In genomic region chr12:7756993-7757392, GRCh38 we compare ENCODE assay signal across 19 cellular contexts. TPM values are rescaled to one million over a fixed set of nuclear protein-coding genes. Genes with fewer than 3 reads are reported as not detected.
DNase-seq lines count a peak whose midpoint lies in the region; ATAC-seq and TF ChIP-seq lines count a peak whose summit lies in the region.
"Had no signal": no experiment of that assay in that cellular context is flagged by ENCODE, and none has a peak within 500 bp of the region (broad histone marks: within the 10 kb centered on the region; RNA-seq: fewer than 3 reads in every experiment).

No MANE protein-coding gene starts in this region.

- no peaks in the 10 kb centered on the region for H3K9me3 ChIP-seq in breast epithelium
- H3K9me3 ChIP-seq: A549, BLaER1 had no signal

- CTCF ChIA-PET in MCF 10A (lab: Yijun Ruan, JAX) = no interaction called here
- CTCF ChIA-PET in RWPE1 (lab: Yijun Ruan, JAX) = no interaction called here

- intact Hi-C loops in MCF 10A (cut with micrococcal nuclease) = no loop called here
- intact Hi-C loops in breast epithelium (cut with DNase I; ENCODE audit: low total_unique reads) = no loop called here

- no peaks in the 10 kb centered on the region for H3K27me3 ChIP-seq in breast epithelium
- H3K27me3 ChIP-seq: BLaER1 had no signal

- no peaks in the 10 kb centered on the region for H3K36me3 ChIP-seq in breast epithelium
- H3K36me3 ChIP-seq: BLaER1 had no signal

- POLR2A ChIA-PET in MCF 10A (lab: Yijun Ruan, JAX) (no interaction called here), RWPE1 (lab: Yijun Ruan, JAX; ENCODE audit: low non-redundant PET) (no interaction called here)

- H3K4me1 ChIP-seq in breast epithelium = no peaks in the 10 kb centered on the region
- H3K4me1 ChIP-seq: A549 had no signal

- H3K9me3 Mint-ChIP-seq in MCF 10A (ENCODE audit: unreplicated experiment) = no peaks in the 10 kb centered on the region
- H3K9me3 Mint-ChIP-seq in chondrocyte (ENCODE audit: low read depth) = no peaks in the 10 kb centered on the region
- H3K9me3 Mint-ChIP-seq in type B pancreatic cell = no peaks in the 10 kb centered on the region
- H3K9me3 Mint-ChIP-seq: CD14-positive monocyte; CD4-positive, alpha-beta memory T cell; HFFc6 had no signal

- no peaks in the 10 kb centered on the region for H3K4me1 Mint-ChIP-seq in MCF 10A (ENCODE audit: insufficient read depth, unreplicated experiment)
- no peaks in the 10 kb centered on the region for H3K4me1 Mint-ChIP-seq in chondrocyte (ENCODE audit: low read depth)
- H3K4me1 Mint-ChIP-seq in type B pancreatic cell (ENCODE audit: unreplicated experiment) = peaks cover 5% of the 10 kb centered on the region

- TF ChIP-seq CTCF in MCF 10A (IDR thresholded peaks at IDR 0.05; ENCODE audit: unreplicated experiment) (no peak), breast epithelium (IDR thresholded peaks at IDR 0.05) (no peak), RWPE1 (conservative IDR thresholded peaks at IDR 0.05; ENCODE audit: low read depth) (no peak), chondrocyte (IDR thresholded peaks at IDR 0.05) (no peak), type B pancreatic cell (conservative IDR thresholded peaks at IDR 0.05) (no peak)

- H3K27me3 Mint-ChIP-seq in MCF 10A (ENCODE audit: insufficient read depth, unreplicated experiment) (no peaks in the 10 kb centered on the region), chondrocyte (ENCODE audit: low read depth) (peaks cover 9% of the 10 kb centered on the region), type B pancreatic cell (peaks cover 8% of the 10 kb centered on the region)

- H3K27ac Mint-ChIP-seq in MCF 10A (ENCODE audit: low read depth, unreplicated experiment) (no peak overlapping the region), chondrocyte (ENCODE audit: unreplicated experiment) (no peak overlapping the region), type B pancreatic cell (peak overlapping the region; percentile 34)
- H3K27ac Mint-ChIP-seq: CD14-positive monocyte, HFFc6 had no signal

- no peaks in the 10 kb centered on the region for H3K36me3 Mint-ChIP-seq in MCF 10A (ENCODE audit: insufficient read depth, unreplicated experiment)
- no peaks in the 10 kb centered on the region for H3K36me3 Mint-ChIP-seq in chondrocyte (ENCODE audit: low read depth)
- no peaks in the 10 kb centered on the region for H3K36me3 Mint-ChIP-seq in type B pancreatic cell
- H3K36me3 Mint-ChIP-seq: CD14-positive monocyte; CD4-positive, alpha-beta memory T cell had no signal

- no peak overlapping the region for H3K4me3 Mint-ChIP-seq in MCF 10A (ENCODE audit: unreplicated experiment)
- no peak overlapping the region for H3K4me3 Mint-ChIP-seq in chondrocyte (ENCODE audit: unreplicated experiment)
- H3K4me3 Mint-ChIP-seq in type B pancreatic cell = no peak overlapping the region
- H3K4me3 Mint-ChIP-seq: CD14-positive monocyte; CD4-positive, alpha-beta memory T cell; HFFc6 had no signal

- H3K27ac ChIP-seq in breast epithelium (no peak overlapping the region), RWPE1 (no peak overlapping the region)
- H3K27ac ChIP-seq: 22Rv1, A549, BLaER1 had no signal

- DNase-seq in MCF 10A (ENCODE audit: unreplicated experiment) (peak; percentile 6), breast epithelium (ENCODE audit: low spot score in 2 of 2) (no peak), RWPE1 (ENCODE audit: low spot score) (peak; percentile 22), chondrocyte (ENCODE audit: low spot score) (peak; percentile 2), type B pancreatic cell (ENCODE audit: extremely low spot score, unreplicated experiment) (no peak), NCI-H2227 (lab: John Stamatoyannopoulos, UW; ENCODE audit: unreplicated experiment) (no peak), NCI-H1436 treated with DMSO at 0.1 percent for 48 hours (lab: John Stamatoyannopoulos, UW) (no peak)
- DNase-seq: AML-193; CD4-positive, alpha-beta memory T cell; DMS79 treated with DMSO at 0.1 percent for 48 hours; HFFc6 had no signal

- BruUV-seq in MCF 10A (replicated peaks; lab: Mats Ljungman, UMichigan) = no TSS peak

- no peak for ATAC-seq in HG02981 (IDR thresholded peaks at IDR 0.05; ENCODE audit: unreplicated experiment)
- ATAC-seq: A549, GM12878, HCT116 had no signal

- no peak overlapping the region for H3K4me3 ChIP-seq in breast epithelium
- H3K4me3 ChIP-seq: A549, BLaER1, GM12878 had no signal

- no peak for TF ChIP-seq POLR2A in breast epithelium (IDR thresholded peaks at IDR 0.05)

RNA-seq across cellular contexts. Expression of gene NANOGNB, which starts 8.0 kb away (rescaled TPM):
- not detected in 2 replicates for total RNA-seq in MCF 10A (2022)
- total RNA-seq in breast epithelium = not detected
- total RNA-seq in chondrocyte = not detected in 3 replicates
- not detected in 2 replicates for total RNA-seq in type B pancreatic cell (ENCODE audit: low replicate concordance)
- total RNA-seq: CD4-positive, alpha-beta memory T cell; G401; GM12878; HFFc6 had no signal

RNA-seq across cellular contexts. Expression of gene CLEC4C, which starts 9.8 kb away (rescaled TPM):
- total RNA-seq in MCF 10A (2022) (not detected in 2 replicates), breast epithelium (not detected), chondrocyte (not detected in 3 replicates), type B pancreatic cell (ENCODE audit: low replicate concordance) (not detected in 2 replicates)
- total RNA-seq: CD4-positive, alpha-beta memory T cell; G401; HFFc6 had no signal

RNA-seq across cellular contexts. Expression of gene NANOG, which starts 32.2 kb away (rescaled TPM):
- total RNA-seq in MCF 10A (2022) (not detected in 2 replicates), breast epithelium (under 1 TPM in 2 of 3 donors, not detected in 1; 0.15 to 0.32 TPM), chondrocyte (not detected in 3 replicates), type B pancreatic cell (ENCODE audit: low replicate concordance) (not detected in 2 replicates)
- total RNA-seq: CD4-positive, alpha-beta memory T cell; G401; HFFc6 had no signal

RNA-seq across cellular contexts. Expression of gene DPPA3, which starts 45.8 kb away (rescaled TPM):
- total RNA-seq in MCF 10A (2022) (not detected in 2 replicates), breast epithelium (not detected), chondrocyte (not detected in 3 replicates), type B pancreatic cell (ENCODE audit: low replicate concordance) (not detected in 2 replicates)
- total RNA-seq: CD4-positive, alpha-beta memory T cell; G401; GM12878; HFFc6 had no signal

Comparison
In these comparisons a context has a peak if more than half of its experiments do, and no peak if none do; other contexts are left out.
1. DNase-seq: peak in MCF 10A (single experiment), RWPE1 (single experiment) and chondrocyte (single experiment); none in breast epithelium (0 of 2), type B pancreatic cell (single experiment), NCI-H2227 (single experiment) and NCI-H1436 treated with DMSO at 0.1 percent for 48 hours (single experiment).